Comparison of ENCODE assay signal across 18 cellular contexts in genomic region chr11:16151138-16151537, GRCh38.
"Had no signal": no experiment of that assay in that cellular context is flagged by ENCODE, and none has a peak within 500 bp of the region (broad histone marks: within the 10 kb centered on the region; RNA-seq: fewer than 3 reads in every experiment).

No MANE protein-coding gene starts in this region.

- H3K27ac ChIP-seq: RWPE1 had no signal

- DNase-seq: KBM-7, MV-4-11, NCI-H1048, NCI-H1105, NCI-H1417 treated with DMSO at 0.1 percent for 48 hours, NCI-H146, NCI-H1694 treated with DMSO at 0.1 percent for 48 hours, NCI-H1930, NCI-H2081, NCI-H2107, NCI-H2227 treated with DMSO at 0.1 percent for 48 hours, NCI-H524, NCI-H69, NCI-H774, PC-3, SHP77, T-helper 1 cell had no signal
